Comparison of ENCODE assay signal across 9 cellular contexts in the genomic region with DNA sequence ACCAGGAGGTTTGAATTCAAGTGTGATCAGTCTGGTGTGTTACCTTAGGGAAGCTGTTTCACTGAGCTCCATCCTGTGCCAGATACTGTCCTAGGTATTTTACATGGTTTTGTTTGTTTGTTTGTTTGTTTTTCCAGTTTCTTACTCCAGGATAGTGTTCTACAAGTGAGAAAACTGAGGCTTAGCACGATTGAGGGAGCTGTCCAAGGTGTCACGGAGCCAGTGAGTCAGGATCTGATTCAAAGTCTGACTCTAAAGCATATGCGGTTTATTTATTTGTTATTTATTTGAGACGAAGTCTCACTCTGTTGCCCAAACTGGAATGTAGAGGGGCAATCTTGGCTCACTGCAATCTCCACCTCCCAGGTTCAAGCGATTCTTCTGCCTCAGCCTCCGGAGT.
DNase-seq lines count a peak whose midpoint lies in the region; ATAC-seq and TF ChIP-seq lines count a peak whose summit lies in the region.
"Had no signal": no experiment of that assay in that cellular context is flagged by ENCODE, and none has a peak within 500 bp of the region (broad histone marks: within the 10 kb centered on the region; RNA-seq: fewer than 3 reads in every experiment).

No MANE protein-coding gene starts in this region.

- H3K27ac Mint-ChIP-seq in stimulated activated naive CD8-positive, alpha-beta T cell treated with anti-CD3 and anti-CD28 coated beads, Interleukin-15, Interleukin-2, amounts not matched to agents 100 ng/mL and 50 ng/mL, for 24 hours: peak overlapping the region; percentile 10
- H3K27ac Mint-ChIP-seq in stimulated activated naive CD8-positive, alpha-beta T cell treated with anti-CD3 and anti-CD28 coated beads, Interleukin-15, amount 100 ng/mL, for 72 hours: peak overlapping the region in 1 of 2 donors; percentile 3
- peak overlapping the region; percentile 37 for H3K27ac Mint-ChIP-seq in T-helper 17 cell

- no peaks in the 10 kb centered on the region for H3K9me3 ChIP-seq in T-helper 17 cell (ENCODE audit: control insufficient read depth, low read length, poor library complexity, severe bottlenecking)

- H3K9me3 Mint-ChIP-seq in stimulated activated naive CD8-positive, alpha-beta T cell treated with anti-CD3 and anti-CD28 coated beads, Interleukin-15, Interleukin-2, amounts not matched to agents 100 ng/mL and 50 ng/mL, for 24 hours: peaks cover 8% of the 10 kb centered on the region
- peaks cover 9% of the 10 kb centered on the region in 2 donors for H3K9me3 Mint-ChIP-seq in stimulated activated naive CD8-positive, alpha-beta T cell treated with anti-CD3 and anti-CD28 coated beads, Interleukin-15, amount 100 ng/mL, for 72 hours

- peaks cover 1% of the 10 kb centered on the region for H3K36me3 Mint-ChIP-seq in stimulated activated naive CD8-positive, alpha-beta T cell treated with anti-CD3 and anti-CD28 coated beads, Interleukin-15, Interleukin-2, amounts not matched to agents 100 ng/mL and 50 ng/mL, for 24 hours (ENCODE audit: low read depth)
- H3K36me3 Mint-ChIP-seq in T-helper 17 cell (ENCODE audit: low read depth): peaks cover 2% of the 10 kb centered on the region

- TF ChIP-seq CTCF in fibroblast of the aortic adventitia (IDR thresholded peaks at IDR 0.05; ENCODE audit: insufficient read depth, low read length): no peak

- peaks cover 18% of the 10 kb centered on the region for H3K27me3 Mint-ChIP-seq in stimulated activated naive CD8-positive, alpha-beta T cell treated with anti-CD3 and anti-CD28 coated beads, Interleukin-15, Interleukin-2, amounts not matched to agents 100 ng/mL and 50 ng/mL, for 24 hours
- peaks cover 24% of the 10 kb centered on the region for H3K27me3 Mint-ChIP-seq in stimulated activated naive CD8-positive, alpha-beta T cell treated with anti-CD3 and anti-CD28 coated beads, Interleukin-15, amount 100 ng/mL, for 72 hours
- H3K27me3 Mint-ChIP-seq in T-helper 17 cell: peaks cover 54% of the 10 kb centered on the region

- no peak for DNase-seq in stimulated activated naive CD8-positive, alpha-beta T cell treated with anti-CD3 and anti-CD28 coated beads, Interleukin-15, amount 100 ng/mL, for 72 hours
- DNase-seq in T-helper 17 cell (no peak), fibroblast of the aortic adventitia (ENCODE audit: low read depth) (peak; percentile 22), NCI-H82 (lab: John Stamatoyannopoulos, UW) (no peak), NCI-H524 (lab: John Stamatoyannopoulos, UW) (no peak), CD1c-positive myeloid dendritic cell (ENCODE audit: extremely low spot score) (no peak)

- no peak for ATAC-seq in stimulated activated naive CD8-positive, alpha-beta T cell treated with anti-CD3 and anti-CD28 coated beads, Interleukin-15, amount 100 ng/mL, for 72 hours
- no peak for ATAC-seq in T-helper 17 cell
- no peak for ATAC-seq in GM21423 (IDR thresholded peaks at IDR 0.05; ENCODE audit: unreplicated experiment)

- H3K4me3 ChIP-seq in fibroblast of the aortic adventitia (ENCODE audit: low read depth, low read length): no peak overlapping the region
- H3K4me3 ChIP-seq: upper lobe of left lung had no signal

- H3K4me1 Mint-ChIP-seq in stimulated activated naive CD8-positive, alpha-beta T cell treated with anti-CD3 and anti-CD28 coated beads, Interleukin-15, Interleukin-2, amounts not matched to agents 100 ng/mL and 50 ng/mL, for 24 hours (ENCODE audit: low read depth): peaks cover 36% of the 10 kb centered on the region
- peaks cover 28% of the 10 kb centered on the region for H3K4me1 Mint-ChIP-seq in stimulated activated naive CD8-positive, alpha-beta T cell treated with anti-CD3 and anti-CD28 coated beads, Interleukin-15, amount 100 ng/mL, for 72 hours
- H3K4me1 Mint-ChIP-seq in T-helper 17 cell: peaks cover 18% of the 10 kb centered on the region

- no peak overlapping the region for H3K4me3 Mint-ChIP-seq in stimulated activated naive CD8-positive, alpha-beta T cell treated with anti-CD3 and anti-CD28 coated beads, Interleukin-15, Interleukin-2, amounts not matched to agents 100 ng/mL and 50 ng/mL, for 24 hours
- H3K4me3 Mint-ChIP-seq in stimulated activated naive CD8-positive, alpha-beta T cell treated with anti-CD3 and anti-CD28 coated beads, Interleukin-15, amount 100 ng/mL, for 72 hours: no peak overlapping the region
- H3K4me3 Mint-ChIP-seq in T-helper 17 cell: no peak overlapping the region
